17 cellular contexts compared by ENCODE assay signal in genomic region chr19:21398851-21399250, GRCh38. TPM values are rescaled to one million over a fixed set of nuclear protein-coding genes. Genes with fewer than 3 reads are reported as not detected.
DNase-seq lines count a peak whose midpoint lies in the region; ATAC-seq and TF ChIP-seq lines count a peak whose summit lies in the region.
"Had no signal": no experiment of that assay in that cellular context is flagged by ENCODE, and none has a peak within 500 bp of the region (broad histone marks: within the 10 kb centered on the region; RNA-seq: fewer than 3 reads in every experiment).

No MANE protein-coding gene starts in this region.

- peak overlapping the region; percentile 76 for H3K4me3 Mint-ChIP-seq in CD4-positive, alpha-beta T cell
- H3K4me3 Mint-ChIP-seq in IgD-negative memory B cell = peak overlapping the region in 2 of 4 donors; percentile 22 to 89
- H3K4me3 Mint-ChIP-seq in endodermal cell = peak overlapping the region; percentile 99
- peak overlapping the region; percentile 75 to 98 (median 76) for H3K4me3 Mint-ChIP-seq in nephron

- H3K9ac ChIP-seq in endodermal cell (ENCODE audit: extremely low read depth, low read length, poor library complexity, severe bottlenecking) = no peak overlapping the region

- 98 to 100% methylated on average over 4 to 5 of the region's 5 CpGs for WGBS in endodermal cell (ENCODE audit: insufficient coverage in 1 of 2, insufficient read length in 1 of 2), 2 experiments

- TF ChIP-seq CTCF in CD4-positive, alpha-beta T cell (IDR thresholded peaks at IDR 0.05) = no peak
- TF ChIP-seq CTCF in endodermal cell (conservative IDR thresholded peaks at IDR 0.05) = no peak
- TF ChIP-seq CTCF in nephron (IDR thresholded peaks at IDR 0.05; ENCODE audit: unreplicated experiment in 3 of 3) = no peak

- H3K27ac Mint-ChIP-seq in CD4-positive, alpha-beta T cell = no peak overlapping the region
- H3K27ac Mint-ChIP-seq in IgD-negative memory B cell (peak overlapping the region in 2 of 3 donors; percentile 28 to 81), endodermal cell (no peak overlapping the region), nephron (no peak overlapping the region)

- no peaks in the 10 kb centered on the region for H3K27me3 Mint-ChIP-seq in CD4-positive, alpha-beta T cell
- H3K27me3 Mint-ChIP-seq in IgD-negative memory B cell (no peaks in the 10 kb centered on the region), endodermal cell (ENCODE audit: insufficient read depth) (no peaks in the 10 kb centered on the region), nephron (ENCODE audit: low read depth) (no peaks in the 10 kb centered on the region)

- H3K36me3 ChIP-seq in endodermal cell (ENCODE audit: control insufficient read depth, insufficient read depth, low read length) = peaks cover 39% of the 10 kb centered on the region
- H3K36me3 ChIP-seq: ovary had no signal

- H3K4me1 Mint-ChIP-seq in CD4-positive, alpha-beta T cell (ENCODE audit: low read depth) = peaks cover 60% of the 10 kb centered on the region
- H3K4me1 Mint-ChIP-seq in IgD-negative memory B cell (peaks cover 14 to 27% (median 26%) of the 10 kb centered on the region in 3 donors), endodermal cell (peaks cover 13% of the 10 kb centered on the region), nephron (no peaks in the 10 kb centered on the region)

- H3K4me1 ChIP-seq in endodermal cell (ENCODE audit: control insufficient read depth, insufficient read depth, low read length) = peaks cover 8% of the 10 kb centered on the region

- peaks cover 7% of the 10 kb centered on the region for H3K9me3 ChIP-seq in CD4-positive, alpha-beta T cell (ENCODE audit: control insufficient read depth, low read length)
- peaks cover 14% of the 10 kb centered on the region for H3K9me3 ChIP-seq in endodermal cell (ENCODE audit: control insufficient read depth, low read length)
- H3K9me3 ChIP-seq: ovary, testis had no signal

- POLR2A ChIA-PET in CD4-positive, alpha-beta T cell (lab: Charles Lee) = interaction anchor here (2.8 kb wide), 1 partner anchor 70 kb away, joined by 13 read pairs; the partner anchor contains the start of gene ZNF708

- no peaks in the 10 kb centered on the region for H3K27me3 ChIP-seq in CD4-positive, alpha-beta T cell (ENCODE audit: control insufficient read depth, insufficient read depth, low read length)
- H3K27me3 ChIP-seq in endodermal cell (ENCODE audit: control insufficient read depth, insufficient read depth, low read length, poor library complexity, severe bottlenecking) = no peaks in the 10 kb centered on the region
- H3K27me3 ChIP-seq: ovary, testis had no signal

- peaks cover 69% of the 10 kb centered on the region for H3K36me3 Mint-ChIP-seq in CD4-positive, alpha-beta T cell (ENCODE audit: low read depth)
- H3K36me3 Mint-ChIP-seq in IgD-negative memory B cell (peaks cover 30% of the 10 kb centered on the region), endodermal cell (ENCODE audit: low read depth) (peaks cover 32% of the 10 kb centered on the region), nephron (ENCODE audit: low read depth) (peaks cover 71% of the 10 kb centered on the region)

- peak overlapping the region; percentile 90 for H3K4me3 ChIP-seq in endodermal cell (ENCODE audit: low read length)
- H3K4me3 ChIP-seq: testis had no signal

- DNase-seq in CD4-positive, alpha-beta T cell = no peak
- DNase-seq in endodermal cell (no peak), iPS-NIHi7 (ENCODE audit: extremely low spot score) (no peak)
- DNase-seq: activated CD4-positive, alpha-beta T cell treated with anti-CD3 and anti-CD28 coated beads for 48 hours; amniotic stem cell; DMS79 treated with DMSO at 0.1 percent for 48 hours; NCI-H2029 treated with DMSO at 0.1 percent for 48 hours; NCI-H510A; OCI-M1; ovary; T-helper 9 cell; testis had no signal

- CTCF ChIA-PET in CD4-positive, alpha-beta T cell (lab: Charles Lee) = no interaction called here

- intact Hi-C loops in CD4-positive, alpha-beta T cell (cut with DNase I, micrococcal nuclease) = loop anchor here (5.0 to 10.0 kb wide), 4 partner anchors 42 to 1354 kb away; partner anchors contain the start of genes ZNF429 (in 1 of the 2), ZNF708 (in 1 of the 2) and ZNF738 (in 1 of the 2)

- no peak for ATAC-seq in CD4-positive, alpha-beta T cell (ENCODE audit: poor library complexity)
- ATAC-seq in GM21717 (IDR thresholded peaks at IDR 0.05; ENCODE audit: unreplicated experiment) (no peak), HG02870 (IDR thresholded peaks at IDR 0.05; ENCODE audit: unreplicated experiment) (no peak)
- ATAC-seq: HepG2 had no signal

- no peaks in the 10 kb centered on the region for H3K9me3 Mint-ChIP-seq in CD4-positive, alpha-beta T cell
- H3K9me3 Mint-ChIP-seq in IgD-negative memory B cell (peaks cover 6 to 14% (median 10%) of the 10 kb centered on the region in 3 donors), endodermal cell (peaks cover 4% of the 10 kb centered on the region), nephron (peaks cover 44% of the 10 kb centered on the region)

- no peak overlapping the region for H3K27ac ChIP-seq in CD4-positive, alpha-beta T cell (ENCODE audit: low read depth, low read length)
- no peak overlapping the region for H3K27ac ChIP-seq in endodermal cell (ENCODE audit: low read depth, low read length)
- H3K27ac ChIP-seq: ovary, testis had no signal

RNA-seq across cellular contexts. Expression of gene ZNF493, which starts 1.9 kb away (rescaled TPM):
- 10 to 100 TPM; 39.5 to 41.2 TPM for total RNA-seq in CD4-positive, alpha-beta T cell
- 14.2 TPM for polyA plus RNA-seq in IgD-negative memory B cell
- total RNA-seq in endodermal cell = 10 to 100 TPM; 25.9 to 29.5 TPM
- polyA plus RNA-seq in endodermal cell (2013, experiment 1 of 2) = 14.9 TPM
- 13.2 TPM for polyA plus RNA-seq in endodermal cell (2013, experiment 2 of 2)

RNA-seq across cellular contexts. Expression of gene ZNF738, which starts 40.1 kb away (rescaled TPM):
- 1 to 10 TPM; 4.7 to 5.0 TPM for total RNA-seq in CD4-positive, alpha-beta T cell
- polyA plus RNA-seq in IgD-negative memory B cell = 4.9 TPM
- 10 to 100 TPM; 44.9 to 62.4 TPM for total RNA-seq in endodermal cell
- 85.4 TPM for polyA plus RNA-seq in endodermal cell (2013, experiment 1 of 2)
- 72.3 TPM for polyA plus RNA-seq in endodermal cell (2013, experiment 2 of 2)

Comparison
In these comparisons a context has a peak if more than half of its experiments do, and no peak if none do; other contexts are left out.
1. H3K27ac Mint-ChIP-seq: peak in IgD-negative memory B cell (2 of 3); none in CD4-positive, alpha-beta T cell (single experiment), endodermal cell (single experiment) and nephron (0 of 3).
2. RNA of gene ZNF738, which starts 40.1 kb away (total RNA-seq): 44.9 to 62.4 TPM in endodermal cell; 4.7 to 5.0 TPM in CD4-positive, alpha-beta T cell; every median in the first group is over 4 times any median in the second.